In the genomic region with DNA sequence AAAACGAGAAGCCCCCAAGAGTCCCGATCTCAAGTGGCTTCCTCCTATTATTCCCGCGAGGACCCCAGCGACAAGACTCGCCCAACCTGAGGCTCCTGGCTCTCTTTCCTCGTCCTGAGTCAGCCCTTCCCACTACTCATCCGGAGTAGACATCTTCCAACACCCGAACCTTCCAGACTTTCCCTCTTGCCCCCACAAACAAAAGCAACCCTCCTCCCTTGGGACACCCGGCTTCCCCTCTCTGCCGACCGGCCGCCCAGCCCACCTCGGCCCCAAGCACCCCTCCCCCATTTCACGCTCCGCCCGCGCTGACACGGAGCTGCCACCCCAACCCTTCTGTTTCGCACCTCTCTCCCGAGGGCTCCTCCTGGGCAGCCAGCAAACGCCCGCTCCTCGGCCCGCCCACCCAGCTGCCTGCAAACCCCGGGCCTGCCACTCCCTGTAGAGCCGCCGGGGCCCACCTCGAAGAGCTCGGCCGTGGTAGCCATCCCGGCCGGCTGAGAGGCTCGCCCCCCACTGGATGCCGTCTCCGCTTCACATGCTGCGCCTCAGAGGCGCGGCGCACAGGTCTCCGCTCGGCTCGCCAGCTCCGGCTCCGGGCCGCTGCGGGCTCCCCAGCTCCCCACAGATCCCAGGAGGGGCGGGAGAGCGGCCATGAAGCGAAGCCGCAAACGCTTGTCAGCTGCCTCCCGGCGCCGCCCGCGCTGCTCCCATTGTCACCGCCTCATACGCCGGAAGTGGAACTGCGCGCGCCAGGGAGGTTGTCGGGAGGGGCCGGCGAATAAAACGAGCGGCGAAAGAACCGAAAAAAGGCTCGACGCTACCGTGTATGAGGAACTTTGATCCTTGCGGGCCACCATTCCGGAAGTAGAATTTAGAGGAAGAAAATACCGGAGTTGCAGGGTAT, we compare ENCODE assay signal across 8 cellular contexts. TPM values are rescaled to one million over a fixed set of nuclear protein-coding genes. Genes with fewer than 3 reads are reported as not detected.
A peak's percentile ranks its signal among the peaks of the same experiment; 100 is the strongest.
DNase-seq lines count a peak whose midpoint lies in the region; ATAC-seq and TF ChIP-seq lines count a peak whose summit lies in the region.

TSS of gene AP5M1 (plus strand) at position 811 of the 907 bp plus-strand sequence. CDS start 344 bp downstream, outside the sequence.
TSS of gene EXOC5 (minus strand) at position 745 of the 907 bp plus-strand sequence. CDS start at position 488, 257 bp downstream.

- H3K9me3 ChIP-seq in smooth muscle cell (replicated peaks; ENCODE audit: low read depth), result no peaks in the 10 kb centered on the region

- intact Hi-C loops in activated B cell treated with CpG ODN at 0.5 μM for 24 hours (cut with micrococcal nuclease), result loop anchor here (1.0 to 10.0 kb wide), 10 partner anchors 58 to 1996 kb away; partner anchors contain the start of genes ACTR10, ATG14, DACT1 and KTN1

- H3K36me3 Mint-ChIP-seq in activated B cell treated with CpG ODN at 0.5 μM for 24 hours (ENCODE audit: low read depth), result peaks cover 19% of the 10 kb centered on the region

- H3K27ac ChIP-seq in caudate nucleus (ENCODE audit: low read depth, low read length) (peak within 1 kb of the TSS; percentile 85), smooth muscle cell (ENCODE audit: low read depth) (peak within 1 kb of the TSS; percentile 83)

- H2AFZ ChIP-seq in smooth muscle cell (ENCODE audit: low read depth), result peak within 1 kb of the TSS; percentile 93

- peak; percentile 81 for TF ChIP-seq POLR2A in GM18951 (IDR thresholded peaks at IDR 0.05; ENCODE audit: extremely low read depth, insufficient read depth, insufficient read length)

- H3K27me3 ChIP-seq in smooth muscle cell (ENCODE audit: low read depth), result no peaks in the 10 kb centered on the region

- H3K27ac Mint-ChIP-seq in activated B cell treated with CpG ODN at 0.5 μM for 24 hours, result peak within 1 kb of the TSS; percentile 98

- peak within 1 kb of the TSS; percentile 98 for H3K4me3 Mint-ChIP-seq in activated B cell treated with CpG ODN at 0.5 μM for 24 hours

- peaks cover 53% of the 10 kb centered on the region for H3K4me1 ChIP-seq in smooth muscle cell (ENCODE audit: low read depth)

- ATAC-seq in HG03196 (IDR thresholded peaks at IDR 0.05; ENCODE audit: unreplicated experiment) (peak; percentile 88), activated B cell treated with CpG ODN at 0.5 μM for 24 hours (ENCODE audit: low read depth) (peak; percentile 83)

- H3K9ac ChIP-seq in smooth muscle cell (ENCODE audit: low read depth), result peak within 1 kb of the TSS; percentile 87

- WGBS in smooth muscle cell (ENCODE audit: low lambda C conversion rate), result under 1% methylated on average over 70 of the region's 76 CpGs

- H3K4me3 ChIP-seq in AG09309 (ENCODE audit: control insufficient read depth, low read depth, low read length), result peak within 1 kb of the TSS; percentile 99
- H3K4me3 ChIP-seq in smooth muscle cell, result peak within 1 kb of the TSS; percentile 80

- CTCF ChIA-PET in activated B cell treated with CpG ODN at 0.5 μM for 24 hours (lab: Charles Lee), result interaction anchor here (0.7 kb wide), 1 partner anchor 122 kb away, joined by 3 read pairs; the partner anchor contains the start of gene NAA30

- peak within 1 kb of the TSS; percentile 88 for H3K4me2 ChIP-seq in smooth muscle cell

- peaks cover 45% of the 10 kb centered on the region for H4K20me1 ChIP-seq in smooth muscle cell (ENCODE audit: low read depth)

- H3K79me2 ChIP-seq in smooth muscle cell (ENCODE audit: low read depth), result peaks cover 85% of the 10 kb centered on the region

- no peaks in the 10 kb centered on the region for H3K9me3 Mint-ChIP-seq in activated B cell treated with CpG ODN at 0.5 μM for 24 hours

- peaks cover 61% of the 10 kb centered on the region for H3K4me1 Mint-ChIP-seq in activated B cell treated with CpG ODN at 0.5 μM for 24 hours

- no peaks in the 10 kb centered on the region for H3K27me3 Mint-ChIP-seq in activated B cell treated with CpG ODN at 0.5 μM for 24 hours

- POLR2A ChIA-PET in activated B cell treated with CpG ODN at 0.5 μM for 24 hours (lab: Charles Lee), result interaction anchor here (0.7 to 2.5 kb wide), 7 partner anchors 15 to 1159 kb away, joined by 3 to 32 read pairs (median 5); partner anchors contain the start of genes KIAA0586, NAA30, PELI2 and TIMM9

- H3K36me3 ChIP-seq in smooth muscle cell (ENCODE audit: low read depth), result no peaks in the 10 kb centered on the region

- in situ Hi-C loops in GM18951 (cut with MboI; ENCODE audit: low sequenced_read_pairs, unreplicated experiment), result no loop called here

- TF ChIP-seq CTCF in AG09309 (IDR thresholded peaks at IDR 0.05; ENCODE audit: control insufficient read depth, insufficient read depth, low read depth, low read length, missing control alignments) (peak; percentile 4), activated B cell treated with CpG ODN at 0.5 μM for 24 hours (IDR thresholded peaks at IDR 0.05) (no peak), smooth muscle cell (IDR thresholded peaks at IDR 0.05; ENCODE audit: borderline replicate concordance, insufficient read depth, poor library complexity, severe bottlenecking) (no peak)

- H3F3A ChIP-seq in smooth muscle cell (ENCODE audit: low read depth), result peaks cover 5% of the 10 kb centered on the region

- DNase-seq in AG09309 (ENCODE audit: low read depth), result peak; percentile 55
- peak; percentile 98 for DNase-seq in NCI-H345 (lab: John Stamatoyannopoulos, UW)
- DNase-seq in activated B cell treated with CpG ODN at 0.5 μM for 24 hours, result peak; percentile 85
- peak in 60 of 61 donors; percentile 36 to 95 (median 88) for DNase-seq in caudate nucleus (lab: John Stamatoyannopoulos, UW)
- peak; percentile 80 for DNase-seq in iPS-NIHi7 (ENCODE audit: extremely low spot score)
- DNase-seq in smooth muscle cell (lab: John Stamatoyannopoulos, UW; ENCODE audit: unreplicated experiment), result peak; percentile 91

RNA-seq across cellular contexts. Expression of gene AP5M1, which starts in this region (rescaled TPM):
- 48.4 and 54.6 TPM in 2 replicates for total RNA-seq in activated B cell treated with CpG ODN at 0.5 μM for 24 hours
- total RNA-seq in smooth muscle cell, result 18.9 and 21.7 TPM in 2 replicates
- 15.7 and 17.9 TPM in 2 replicates for polyA plus RNA-seq in smooth muscle cell

RNA-seq across cellular contexts. Expression of gene EXOC5, which starts in this region (rescaled TPM):
- 51.3 and 53.8 TPM in 2 replicates for total RNA-seq in activated B cell treated with CpG ODN at 0.5 μM for 24 hours
- total RNA-seq in smooth muscle cell, result 56.4 and 62.3 TPM in 2 replicates
- polyA plus RNA-seq in smooth muscle cell, result 35.2 and 50.6 TPM in 2 replicates

Comparison
In these comparisons a context has a peak if more than half of its experiments do, and no peak if none do; other contexts are left out.
1. Peak in every context shown above with its lines: DNase-seq, ATAC-seq, H3K4me3 ChIP-seq and H3K27ac ChIP-seq.